ENCODE assay signal across 8 cellular contexts in the genomic region with DNA sequence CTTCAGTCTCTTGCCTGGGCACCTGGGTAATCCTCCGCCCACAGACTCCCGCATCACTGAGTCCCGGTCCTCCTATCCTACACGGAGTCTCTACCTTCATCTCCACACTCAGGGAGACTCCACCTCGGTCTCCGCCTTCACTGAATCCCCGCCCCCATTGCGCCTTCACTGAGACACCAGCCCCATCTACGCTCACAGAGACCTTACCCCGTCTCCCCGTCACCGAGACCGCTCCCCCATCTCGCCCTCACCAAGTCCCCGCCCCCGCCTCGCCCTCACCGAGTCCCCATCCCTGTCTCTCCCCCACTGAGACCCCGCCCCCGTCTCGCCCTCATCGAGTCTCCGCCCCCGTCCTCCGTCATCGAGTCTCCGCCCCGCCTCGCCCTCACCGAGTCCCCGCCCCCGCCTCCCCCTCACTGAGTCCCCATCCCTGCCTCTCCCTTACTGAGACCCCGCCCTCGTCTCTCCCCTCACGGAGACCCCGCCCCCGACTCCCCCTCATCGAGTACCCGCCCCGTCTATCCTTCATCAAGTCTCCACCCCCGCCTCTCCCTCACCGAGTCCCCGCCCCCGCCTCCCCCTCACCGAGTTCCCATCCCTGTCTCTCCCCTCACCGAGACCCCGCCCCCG. TPM values are rescaled to one million over a fixed set of nuclear protein-coding genes. Genes with fewer than 3 reads are reported as not detected.
DNase-seq lines count a peak whose midpoint lies in the region; ATAC-seq and TF ChIP-seq lines count a peak whose summit lies in the region.

No MANE protein-coding gene starts in this region.

- ATAC-seq in GM19023 (IDR thresholded peaks at IDR 0.05; ENCODE audit: unreplicated experiment) = peak; percentile 42
- peak; percentile 65 for ATAC-seq in stimulated activated naive CD8-positive, alpha-beta T cell treated with anti-CD3 and anti-CD28 coated beads, Interleukin-15, Interleukin-2, amounts not matched to agents 100 U/mL and 50 U/mL, for 24 hours

- H3K27ac Mint-ChIP-seq in neural crest cell (ENCODE audit: unreplicated experiment) = no peak overlapping the region

- H3K4me3 ChIP-seq in LNCaP clone FGC (ENCODE audit: low read depth, low read length) = peak overlapping the region; percentile 53
- H3K4me3 ChIP-seq in SJSA1 = peak overlapping the region; percentile 32

- H3K4me1 Mint-ChIP-seq in neural crest cell = peaks cover 25% of the 10 kb centered on the region

- H3K27me3 ChIP-seq in SJSA1 (replicated peaks) = no peaks in the 10 kb centered on the region

- H3K27ac ChIP-seq in SJSA1 = no peak overlapping the region

- H3K4me3 Mint-ChIP-seq in neural crest cell = peak overlapping the region; percentile 87

- H3K27me3 Mint-ChIP-seq in neural crest cell (ENCODE audit: low read depth) = no peaks in the 10 kb centered on the region

- no peaks in the 10 kb centered on the region; the same call in 1 of the 2 replicates for H3K4me1 ChIP-seq in SJSA1 (replicated peaks)

- H3K9me3 ChIP-seq in SJSA1 (replicated peaks) = 0 out of 2 replicates have a peak, but pooled peaks cover 2% of the 10 kb centered on the region

- H3K36me3 Mint-ChIP-seq in neural crest cell (ENCODE audit: low read depth) = no peaks in the 10 kb centered on the region

- TF ChIP-seq CTCF in LNCaP clone FGC (IDR thresholded peaks at IDR 0.05; ENCODE audit: control insufficient read depth, extremely low read depth, insufficient read depth) (no peak), neural crest cell (conservative IDR thresholded peaks at IDR 0.05) (no peak)

- H3K36me3 ChIP-seq in SJSA1 = no peaks in the 10 kb centered on the region

- H3K9me3 Mint-ChIP-seq in neural crest cell = no peaks in the 10 kb centered on the region

- peak; percentile 35 for DNase-seq in 8988T
- peak; percentile 81 for DNase-seq in LNCaP clone FGC (ENCODE audit: low read depth)
- peak; percentile 23 to 92 for DNase-seq in SJSA1 (ENCODE audit: low read depth in 1 of 2, low spot score in 2 of 2)
- peak; percentile 87 for DNase-seq in activated naive CD4-positive, alpha-beta T cell treated with Interleukin-2 at 50 U/mL for 16 hours
- peak; percentile 76 for DNase-seq in foreskin melanocyte
- peak; percentile 91 for DNase-seq in neural crest cell (ENCODE audit: low read depth, low spot score)
- DNase-seq in stimulated activated naive CD8-positive, alpha-beta T cell treated with anti-CD3 and anti-CD28 coated beads, Interleukin-15, Interleukin-2, amounts not matched to agents 100 U/mL and 50 U/mL, for 24 hours = peak; percentile 93

RNA-seq across cellular contexts. Expression of a gene that starts 23.1 kb away (rescaled TPM):
- 3.5 and 6.3 TPM in 2 replicates for total RNA-seq in SJSA1 (2014; rRNA removed; shearing (Covaris generic))
- 7.6 and 11.0 TPM in 2 replicates for total RNA-seq in neural crest cell

RNA-seq across cellular contexts. Expression of a gene that starts 27.2 kb away (rescaled TPM):
- total RNA-seq in SJSA1 (2014; rRNA removed; shearing (Covaris generic)) = 16.9 and 34.1 TPM in 2 replicates
- total RNA-seq in neural crest cell = 32.7 and 33.1 TPM in 2 replicates

RNA-seq across cellular contexts. Expression of a gene that starts 36.1 kb away (rescaled TPM):
- total RNA-seq in SJSA1 (2014; rRNA removed; shearing (Covaris generic)) = 472 and 541 TPM in 2 replicates
- 366 and 373 TPM in 2 replicates for total RNA-seq in neural crest cell

RNA-seq across cellular contexts. Expression of a gene that starts 43.5 kb away (rescaled TPM):
- total RNA-seq in SJSA1 (2014; rRNA removed; shearing (Covaris generic)) = 171 and 230 TPM in 2 replicates
- total RNA-seq in neural crest cell = 117 and 127 TPM in 2 replicates

Comparison
In these comparisons a context has a peak if more than half of its experiments do, and no peak if none do; other contexts are left out.
1. DNase-seq: peak in every context shown above with its lines; median percentile 93 in stimulated activated naive CD8-positive, alpha-beta T cell treated with anti-CD3 and anti-CD28 coated beads, Interleukin-15, Interleukin-2, amounts not matched to agents 100 U/mL and 50 U/mL, for 24 hours; 91 in neural crest cell; 87 in activated naive CD4-positive, alpha-beta T cell treated with Interleukin-2 at 50 U/mL for 16 hours; 81 in LNCaP clone FGC; 76 in foreskin melanocyte; 58 in SJSA1; 35 in 8988T.